Comparison of ENCODE assay signal across 8 cellular contexts in genomic region chr2:105790467-105791118, GRCh38. TPM values are rescaled to one million over a fixed set of nuclear protein-coding genes. Genes with fewer than 3 reads are reported as not detected.
A peak's percentile ranks its signal among the peaks of the same experiment; 100 is the strongest.
DNase-seq lines count a peak whose midpoint lies in the region; ATAC-seq and TF ChIP-seq lines count a peak whose summit lies in the region.

No MANE protein-coding gene starts in this region.

- peak overlapping the region; percentile 16; the same call in 1 of the 2 replicates for H3K4me3 ChIP-seq in GM12865 (ENCODE audit: low read depth, low read length)
- H3K4me3 ChIP-seq in RWPE2 (ENCODE audit: severe bottlenecking), result no peak overlapping the region
- no peak overlapping the region for H3K4me3 ChIP-seq in right atrium auricular region

- no peak for TF ChIP-seq CTCF in GM12865 (IDR thresholded peaks at IDR 0.05; ENCODE audit: insufficient read depth, low read depth, low read length, missing control alignments)
- TF ChIP-seq CTCF in HFFc6 (IDR thresholded peaks at IDR 0.05), result no peak
- TF ChIP-seq CTCF in RWPE2 (IDR thresholded peaks at IDR 0.05; ENCODE audit: poor library complexity, severe bottlenecking), result no peak
- no peak for TF ChIP-seq CTCF in right atrium auricular region (IDR thresholded peaks at IDR 0.05)

- DNase-seq in GM12865 (ENCODE audit: low read depth) (peak; percentile 39), HFFc6 (no peak), RWPE2 (ENCODE audit: low spot score) (peak; percentile 82), right atrium auricular region (ENCODE audit: low spot score) (no peak), NCI-H2081 treated with DMSO at 0.1 percent for 48 hours (lab: John Stamatoyannopoulos, UW) (no peak), HuH-7.5 (ENCODE audit: low spot score) (no peak), NCI-H2196 treated with DMSO at 0.1 percent for 48 hours (lab: John Stamatoyannopoulos, UW; ENCODE audit: unreplicated experiment) (no peak)
- no peak for DNase-seq in stimulated activated CD4-positive, alpha-beta T cell treated with anti-CD3 and anti-CD28 coated beads, Interleukin-4, amount 100 ng/mL, for 1 hour

- H3K27me3 ChIP-seq in RWPE2 (ENCODE audit: insufficient read depth, poor library complexity, severe bottlenecking) (no peaks in the 10 kb centered on the region), right atrium auricular region (no peaks in the 10 kb centered on the region)

- no peak overlapping the region for H3K4me3 Mint-ChIP-seq in HFFc6

- H3K4me1 Mint-ChIP-seq in HFFc6 (ENCODE audit: low read depth), result peaks cover 29% of the 10 kb centered on the region

- peaks cover 4% of the 10 kb centered on the region for H3K27me3 Mint-ChIP-seq in HFFc6 (ENCODE audit: insufficient read depth)

- H3K27ac ChIP-seq in RWPE2 (ENCODE audit: poor library complexity, severe bottlenecking) (peak overlapping the region; percentile 55), right atrium auricular region (peak overlapping the region; percentile 36 to 49)

- H3K36me3 ChIP-seq in RWPE2 (ENCODE audit: low read depth), result 0 out of 2 replicates have a peak, but pooled peaks cover 3% of the 10 kb centered on the region
- no peaks in the 10 kb centered on the region for H3K36me3 ChIP-seq in right atrium auricular region

- H3K9me3 Mint-ChIP-seq in HFFc6, result no peaks in the 10 kb centered on the region

- ATAC-seq in RWPE2 (ENCODE audit: low read depth), result peak; percentile 91

- H3K4me1 ChIP-seq in RWPE2 (ENCODE audit: insufficient read depth, poor library complexity, severe bottlenecking) (peaks cover 29% of the 10 kb centered on the region), right atrium auricular region (peaks cover 0 to 63% of the 10 kb centered on the region in 2 donors)

- H3K27ac Mint-ChIP-seq in HFFc6, result peak overlapping the region; percentile 75; the same call in 1 of the 2 replicates

- H3K36me3 Mint-ChIP-seq in HFFc6 (ENCODE audit: low read depth), result no peaks in the 10 kb centered on the region

- H3K9me3 ChIP-seq in RWPE2 (ENCODE audit: severe bottlenecking), result no peaks in the 10 kb centered on the region
- no peaks in the 10 kb centered on the region for H3K9me3 ChIP-seq in right atrium auricular region

RNA-seq across cellular contexts. Expression of gene NCK2, which starts 45.9 kb away (rescaled TPM):
- total RNA-seq in HFFc6 (2021; fragmentation: NEBNext Ultra II Directional; extraction: Animal tissue kit (Norgen Biotek cat#: 25700)), result 10 to 100 TPM; 18.6 to 20.2 (median 19.8) TPM
- 10 to 100 TPM; 31.7 to 39.3 TPM for total RNA-seq in right atrium auricular region

Comparison
In these comparisons a context has a peak if more than half of its experiments do, and no peak if none do; other contexts are left out.
1. DNase-seq: peak in GM12865 (single experiment) and RWPE2 (single experiment); none in HFFc6 (single experiment), right atrium auricular region (single experiment), NCI-H2081 treated with DMSO at 0.1 percent for 48 hours (single experiment), HuH-7.5 (single experiment), stimulated activated CD4-positive, alpha-beta T cell treated with anti-CD3 and anti-CD28 coated beads, Interleukin-4, amount 100 ng/mL, for 1 hour (single experiment) and NCI-H2196 treated with DMSO at 0.1 percent for 48 hours (single experiment).